ENCODE assay signal across 8 cellular contexts in genomic region chr21:41766051-41766882, GRCh38. TPM values are rescaled to one million over a fixed set of nuclear protein-coding genes. Genes with fewer than 3 reads are reported as not detected.
DNase-seq lines count a peak whose midpoint lies in the region; ATAC-seq and TF ChIP-seq lines count a peak whose summit lies in the region.

No MANE protein-coding gene starts in this region.

- H3K4me1 Mint-ChIP-seq in CD8-positive, alpha-beta memory T cell: peaks cover 23 to 31% (median 27%) of the 10 kb centered on the region in 3 donors

- H3K4me3 ChIP-seq in CD8-positive, alpha-beta memory T cell (ENCODE audit: low read length): no peak overlapping the region
- H3K4me3 ChIP-seq in NT2/D1 (ENCODE audit: insufficient read length, low read depth): peak overlapping the region; percentile 69
- peak overlapping the region; percentile 37 to 53 (median 38) for H3K4me3 ChIP-seq in esophagus muscularis mucosa
- H3K4me3 ChIP-seq in neutrophil (ENCODE audit: low read depth in 1 of 2, low read length in 1 of 2): peak overlapping the region; percentile 42 to 61
- peak overlapping the region in 2 of 4 donors; percentile 22 to 42 for H3K4me3 ChIP-seq in tibial nerve

- peaks cover 0 to 10% (median 0%) of the 10 kb centered on the region in 5 donors for H3K9me3 Mint-ChIP-seq in CD8-positive, alpha-beta memory T cell

- intact Hi-C loops in esophagus muscularis mucosa (cut with DNase I): no loop called here

- peaks cover 55 to 80% of the 10 kb centered on the region in 2 donors for H3K27me3 Mint-ChIP-seq in CD8-positive, alpha-beta memory T cell

- peaks cover 0 to 3% (median 0%) of the 10 kb centered on the region in 3 donors for H3K36me3 Mint-ChIP-seq in CD8-positive, alpha-beta memory T cell

- TF ChIP-seq CTCF in esophagus muscularis mucosa (IDR thresholded peaks at IDR 0.05): no peak
- no peak for TF ChIP-seq CTCF in neutrophil (IDR thresholded peaks at IDR 0.05)
- TF ChIP-seq CTCF in tibial nerve (IDR thresholded peaks at IDR 0.05): no peak

- peaks cover 18% of the 10 kb centered on the region for H3K4me1 ChIP-seq in CD8-positive, alpha-beta memory T cell (ENCODE audit: insufficient read depth, low read length)
- H3K4me1 ChIP-seq in NT2/D1 (ENCODE audit: insufficient read depth, insufficient read length) (peaks cover 17% of the 10 kb centered on the region), esophagus muscularis mucosa (peaks cover 34 to 47% (median 43%) of the 10 kb centered on the region in 4 donors), neutrophil (ENCODE audit: control insufficient read depth in 1 of 2, insufficient read depth in 1 of 2, low read depth in 1 of 2, low read length in 1 of 2) (peaks cover 44 to 66% of the 10 kb centered on the region in 2 experiments), tibial nerve (peaks cover 0 to 48% (median 24%) of the 10 kb centered on the region in 4 donors)

- POLR2A ChIA-PET in CD8-positive, alpha-beta memory T cell (lab: Charles Lee): no interaction called here

- no peaks in the 10 kb centered on the region for H3K9me3 ChIP-seq in CD8-positive, alpha-beta memory T cell (ENCODE audit: low read length)
- H3K9me3 ChIP-seq in NT2/D1 (ENCODE audit: insufficient read depth, low read length) (no peaks in the 10 kb centered on the region), esophagus muscularis mucosa (no peaks in the 10 kb centered on the region), neutrophil (no peaks in the 10 kb centered on the region), tibial nerve (no peaks in the 10 kb centered on the region)

- no peak for DNase-seq in CD8-positive, alpha-beta memory T cell
- DNase-seq in NT2/D1 (ENCODE audit: low read depth, low spot score) (no peak), esophagus muscularis mucosa (ENCODE audit: extremely low spot score) (no peak), NCI-H2171 treated with DMSO at 0.1 percent for 48 hours (lab: John Stamatoyannopoulos, UW) (no peak), tibial nerve (ENCODE audit: low spot score in 2 of 2) (no peak), erythroblast (lab: John Stamatoyannopoulos, UW) (no peak)

- no peaks in the 10 kb centered on the region for H3K36me3 ChIP-seq in CD8-positive, alpha-beta memory T cell (ENCODE audit: insufficient read depth, low read length)
- H3K36me3 ChIP-seq in NT2/D1 (ENCODE audit: insufficient read depth, insufficient read length, low read length) (no peaks in the 10 kb centered on the region), esophagus muscularis mucosa (no peaks in the 10 kb centered on the region), neutrophil (no peaks in the 10 kb centered on the region), tibial nerve (no peaks in the 10 kb centered on the region)

- no peak for ATAC-seq in HG02610 (IDR thresholded peaks at IDR 0.05; ENCODE audit: unreplicated experiment)

- peak overlapping the region in 1 of 8 donors; percentile 29 for H3K27ac Mint-ChIP-seq in CD8-positive, alpha-beta memory T cell

- H3K4me3 Mint-ChIP-seq in CD8-positive, alpha-beta memory T cell: peak overlapping the region in 5 of 7 donors; percentile 26 to 66 (median 42)

- peak overlapping the region; percentile 47 for H3K9ac ChIP-seq in NT2/D1 (ENCODE audit: insufficient read length, low read depth)

- H3K27ac ChIP-seq in CD8-positive, alpha-beta memory T cell (ENCODE audit: low read depth, low read length): no peak overlapping the region
- H3K27ac ChIP-seq in esophagus muscularis mucosa (replicated peaks in 1 of 4) (peak overlapping the region; percentile 39 to 62 (median 48)), neutrophil (no peak overlapping the region), tibial nerve (peak overlapping the region in 1 of 4 donors; percentile 61)

- no peak for TF ChIP-seq EP300 in esophagus muscularis mucosa (IDR thresholded peaks at IDR 0.05)
- TF ChIP-seq EP300 in tibial nerve (IDR thresholded peaks at IDR 0.05): no peak

- TF ChIP-seq POLR2A in esophagus muscularis mucosa (IDR thresholded peaks at IDR 0.05; ENCODE audit: low read depth): no peak
- TF ChIP-seq POLR2A in tibial nerve (IDR thresholded peaks at IDR 0.05): no peak
- no peak for TF ChIP-seq POLR2A in erythroblast (IDR thresholded peaks at IDR 0.05; ENCODE audit: low read length)

- 15% methylated on average over 28 of the region's 86 CpGs for WGBS in esophagus muscularis mucosa
- 23 to 39% methylated on average over 13 to 51 of the region's 86 CpGs for WGBS in tibial nerve, 2 donors

- peaks cover 35% of the 10 kb centered on the region for H3K27me3 ChIP-seq in CD8-positive, alpha-beta memory T cell (ENCODE audit: insufficient read depth, low read length, poor library complexity, severe bottlenecking)
- H3K27me3 ChIP-seq in NT2/D1 (ENCODE audit: insufficient read depth, insufficient read length) (peaks cover 84% of the 10 kb centered on the region), esophagus muscularis mucosa (peaks cover 14 to 99% (median 68%) of the 10 kb centered on the region in 4 donors), neutrophil (peaks cover 92% of the 10 kb centered on the region), tibial nerve (peaks cover 3 to 99% of the 10 kb centered on the region in 2 donors)

- CTCF ChIA-PET in CD8-positive, alpha-beta memory T cell (lab: Charles Lee): no interaction called here

RNA-seq across cellular contexts. Expression of gene RIPK4, which starts 0.6 kb away (rescaled TPM):
- under 1 TPM in 1 of 2 experiments, not detected in 1; 0.18 TPM for total RNA-seq in CD8-positive, alpha-beta memory T cell
- not detected for polyA plus RNA-seq in CD8-positive, alpha-beta memory T cell
- total RNA-seq in esophagus muscularis mucosa (1 to 10 TPM in 2 of 4 donors, under 1 TPM in 2; 0.91 to 1.7 (median 1.1) TPM), tibial nerve (1 to 10 TPM in 3 of 4 donors, under 1 TPM in 1; 0.66 to 1.6 (median 1.2) TPM)

Comparison
In these comparisons a context has a peak if more than half of its experiments do, and no peak if none do; other contexts are left out.
1. H3K27ac ChIP-seq: peak in esophagus muscularis mucosa (4 of 4); none in CD8-positive, alpha-beta memory T cell (single experiment) and neutrophil (single experiment).